In the genomic region with DNA sequence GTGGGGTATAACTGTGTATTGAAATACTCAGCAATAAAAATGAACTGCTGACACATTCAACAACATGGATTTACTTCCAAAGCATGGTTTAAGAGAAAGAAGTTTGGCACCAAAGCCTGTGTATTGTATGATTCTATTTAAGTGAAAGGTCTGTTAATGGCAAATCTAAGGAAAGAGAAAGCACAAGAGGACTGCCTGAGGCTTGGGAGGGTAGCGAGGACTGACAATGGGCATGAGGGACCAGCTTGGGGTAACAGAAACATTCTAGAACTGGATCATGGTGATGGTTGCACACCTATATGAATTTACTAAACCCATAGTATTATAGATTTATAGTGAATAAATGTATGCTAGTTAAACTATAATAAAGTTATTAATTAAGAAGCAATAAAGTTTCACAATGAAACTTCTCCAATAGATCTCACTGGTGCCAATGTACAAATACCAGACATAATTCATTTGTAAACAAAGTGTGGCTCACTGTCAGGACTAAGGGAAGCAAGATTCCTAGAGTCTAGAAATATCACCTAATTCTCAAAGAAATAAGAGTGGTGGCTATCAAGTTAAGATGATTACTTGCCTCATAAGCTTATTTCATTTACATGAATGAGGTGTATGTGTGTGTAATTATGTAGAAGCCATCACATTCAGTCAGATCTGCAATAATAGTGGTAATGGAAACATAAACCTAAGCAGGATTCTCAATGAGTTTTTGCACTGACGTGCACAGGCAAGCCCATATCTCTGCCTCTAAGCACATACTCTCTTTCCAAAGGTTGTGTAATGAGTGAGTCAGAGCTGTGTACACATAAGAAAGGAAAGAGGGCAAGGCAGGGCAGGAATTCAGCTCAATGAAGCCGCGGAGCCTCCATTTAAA, we compare ENCODE assay signal across 1 cellular context.
TF ChIP-seq lines count a peak whose summit lies in the region.

No MANE protein-coding gene starts in this region.

TF ChIP-seq in HepG2, 621 proteins besides CTCF, POLR2A, EP300 and RAD21 (continued from another document and continues in another):
- TF ChIP-seq, protein P1, sequence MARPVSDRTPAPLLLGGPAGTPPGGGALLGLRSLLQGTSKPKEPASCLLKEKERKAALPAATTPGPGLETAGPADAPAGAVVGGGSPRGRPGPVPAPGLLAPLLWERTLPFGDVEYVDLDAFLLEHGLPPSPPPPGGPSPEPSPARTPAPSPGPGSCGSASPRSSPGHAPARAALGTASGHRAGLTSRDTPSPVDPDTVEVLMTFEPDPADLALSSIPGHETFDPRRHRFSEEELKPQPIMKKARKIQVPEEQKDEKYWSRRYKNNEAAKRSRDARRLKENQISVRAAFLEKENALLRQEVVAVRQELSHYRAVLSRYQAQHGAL (CRISPR knock-in tag; IDR thresholded peaks at IDR 0.05; ENCODE audit: not compliant biosample characterization) = no peak
- no peak for TF ChIP-seq ZNF703 (CRISPR knock-in tag; IDR thresholded peaks at IDR 0.05; ENCODE audit: borderline replicate concordance)
- TF ChIP-seq, protein P2, sequence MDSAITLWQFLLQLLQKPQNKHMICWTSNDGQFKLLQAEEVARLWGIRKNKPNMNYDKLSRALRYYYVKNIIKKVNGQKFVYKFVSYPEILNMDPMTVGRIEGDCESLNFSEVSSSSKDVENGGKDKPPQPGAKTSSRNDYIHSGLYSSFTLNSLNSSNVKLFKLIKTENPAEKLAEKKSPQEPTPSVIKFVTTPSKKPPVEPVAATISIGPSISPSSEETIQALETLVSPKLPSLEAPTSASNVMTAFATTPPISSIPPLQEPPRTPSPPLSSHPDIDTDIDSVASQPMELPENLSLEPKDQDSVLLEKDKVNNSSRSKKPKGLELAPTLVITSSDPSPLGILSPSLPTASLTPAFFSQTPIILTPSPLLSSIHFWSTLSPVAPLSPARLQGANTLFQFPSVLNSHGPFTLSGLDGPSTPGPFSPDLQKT (CRISPR knock-in tag; IDR thresholded peaks at IDR 0.05; ENCODE audit: borderline replicate concordance) = no peak
- TF ChIP-seq ZMYM4 (CRISPR knock-in tag; IDR thresholded peaks at IDR 0.05) = peak; percentile 81
- TF ChIP-seq EEA1 (CRISPR knock-in tag; IDR thresholded peaks at IDR 0.05; ENCODE audit: borderline replicate concordance) = no peak
- TF ChIP-seq HOXD1 (CRISPR knock-in tag; IDR thresholded peaks at IDR 0.05) = no peak
- TF ChIP-seq, protein P3, sequence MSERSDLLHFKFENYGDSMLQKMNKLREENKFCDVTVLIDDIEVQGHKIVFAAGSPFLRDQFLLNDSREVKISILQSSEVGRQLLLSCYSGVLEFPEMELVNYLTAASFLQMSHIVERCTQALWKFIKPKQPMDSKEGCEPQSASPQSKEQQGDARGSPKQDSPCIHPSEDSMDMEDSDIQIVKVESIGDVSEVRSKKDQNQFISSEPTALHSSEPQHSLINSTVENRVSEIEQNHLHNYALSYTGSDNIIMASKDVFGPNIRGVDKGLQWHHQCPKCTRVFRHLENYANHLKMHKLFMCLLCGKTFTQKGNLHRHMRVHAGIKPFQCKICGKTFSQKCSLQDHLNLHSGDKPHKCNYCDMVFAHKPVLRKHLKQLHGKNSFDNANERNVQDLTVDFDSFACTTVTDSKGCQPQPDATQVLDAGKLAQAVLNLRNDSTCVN (CRISPR knock-in tag; IDR thresholded peaks at IDR 0.05; ENCODE audit: borderline replicate concordance) = no peak
- TF ChIP-seq, protein P4, sequence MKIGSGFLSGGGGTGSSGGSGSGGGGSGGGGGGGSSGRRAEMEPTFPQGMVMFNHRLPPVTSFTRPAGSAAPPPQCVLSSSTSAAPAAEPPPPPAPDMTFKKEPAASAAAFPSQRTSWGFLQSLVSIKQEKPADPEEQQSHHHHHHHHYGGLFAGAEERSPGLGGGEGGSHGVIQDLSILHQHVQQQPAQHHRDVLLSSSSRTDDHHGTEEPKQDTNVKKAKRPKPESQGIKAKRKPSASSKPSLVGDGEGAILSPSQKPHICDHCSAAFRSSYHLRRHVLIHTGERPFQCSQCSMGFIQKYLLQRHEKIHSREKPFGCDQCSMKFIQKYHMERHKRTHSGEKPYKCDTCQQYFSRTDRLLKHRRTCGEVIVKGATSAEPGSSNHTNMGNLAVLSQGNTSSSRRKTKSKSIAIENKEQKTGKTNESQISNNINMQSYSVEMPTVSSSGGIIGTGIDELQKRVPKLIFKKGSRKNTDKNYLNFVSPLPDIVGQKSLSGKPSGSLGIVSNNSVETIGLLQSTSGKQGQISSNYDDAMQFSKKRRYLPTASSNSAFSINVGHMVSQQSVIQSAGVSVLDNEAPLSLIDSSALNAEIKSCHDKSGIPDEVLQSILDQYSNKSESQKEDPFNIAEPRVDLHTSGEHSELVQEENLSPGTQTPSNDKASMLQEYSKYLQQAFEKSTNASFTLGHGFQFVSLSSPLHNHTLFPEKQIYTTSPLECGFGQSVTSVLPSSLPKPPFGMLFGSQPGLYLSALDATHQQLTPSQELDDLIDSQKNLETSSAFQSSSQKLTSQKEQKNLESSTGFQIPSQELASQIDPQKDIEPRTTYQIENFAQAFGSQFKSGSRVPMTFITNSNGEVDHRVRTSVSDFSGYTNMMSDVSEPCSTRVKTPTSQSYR (CRISPR knock-in tag; IDR thresholded peaks at IDR 0.05; ENCODE audit: borderline replicate concordance) = no peak
- no peak for TF ChIP-seq KAT2B (IDR thresholded peaks at IDR 0.05; ENCODE audit: borderline replicate concordance, low read depth, low read length)
- TF ChIP-seq HNRNPH1 (optimal IDR thresholded peaks at IDR 0.05; ENCODE audit: low read depth, low read length) = no peak
- TF ChIP-seq SMAD9 (CRISPR knock-in tag; IDR thresholded peaks at IDR 0.05) = no peak
- no peak for TF ChIP-seq SRSF1 (optimal IDR thresholded peaks at IDR 0.05; ENCODE audit: low read depth, low read length)
- no peak for TF ChIP-seq HNRNPK (IDR thresholded peaks at IDR 0.05; ENCODE audit: low read depth, low read length, poor library complexity, severe bottlenecking)
- TF ChIP-seq, protein P5, sequence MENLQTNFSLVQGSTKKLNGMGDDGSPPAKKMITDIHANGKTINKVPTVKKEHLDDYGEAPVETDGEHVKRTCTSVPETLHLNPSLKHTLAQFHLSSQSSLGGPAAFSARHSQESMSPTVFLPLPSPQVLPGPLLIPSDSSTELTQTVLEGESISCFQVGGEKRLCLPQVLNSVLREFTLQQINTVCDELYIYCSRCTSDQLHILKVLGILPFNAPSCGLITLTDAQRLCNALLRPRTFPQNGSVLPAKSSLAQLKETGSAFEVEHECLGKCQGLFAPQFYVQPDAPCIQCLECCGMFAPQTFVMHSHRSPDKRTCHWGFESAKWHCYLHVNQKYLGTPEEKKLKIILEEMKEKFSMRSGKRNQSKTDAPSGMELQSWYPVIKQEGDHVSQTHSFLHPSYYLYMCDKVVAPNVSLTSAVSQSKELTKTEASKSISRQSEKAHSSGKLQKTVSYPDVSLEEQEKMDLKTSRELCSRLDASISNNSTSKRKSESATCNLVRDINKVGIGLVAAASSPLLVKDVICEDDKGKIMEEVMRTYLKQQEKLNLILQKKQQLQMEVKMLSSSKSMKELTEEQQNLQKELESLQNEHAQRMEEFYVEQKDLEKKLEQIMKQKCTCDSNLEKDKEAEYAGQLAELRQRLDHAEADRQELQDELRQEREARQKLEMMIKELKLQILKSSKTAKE (CRISPR knock-in tag; IDR thresholded peaks at IDR 0.05; ENCODE audit: borderline replicate concordance) = 0 out of 2 replicates have a peak, but pooled peaks have one; percentile 21
- 0 out of 2 replicates have a peak, but pooled peaks have one; percentile 28 for TF ChIP-seq LCORL (IDR thresholded peaks at IDR 0.05)
- 0 out of 2 replicates have a peak, but pooled peaks have one; percentile 43 for TF ChIP-seq LCORL (CRISPR knock-in tag; IDR thresholded peaks at IDR 0.05)
- TF ChIP-seq, protein P6, sequence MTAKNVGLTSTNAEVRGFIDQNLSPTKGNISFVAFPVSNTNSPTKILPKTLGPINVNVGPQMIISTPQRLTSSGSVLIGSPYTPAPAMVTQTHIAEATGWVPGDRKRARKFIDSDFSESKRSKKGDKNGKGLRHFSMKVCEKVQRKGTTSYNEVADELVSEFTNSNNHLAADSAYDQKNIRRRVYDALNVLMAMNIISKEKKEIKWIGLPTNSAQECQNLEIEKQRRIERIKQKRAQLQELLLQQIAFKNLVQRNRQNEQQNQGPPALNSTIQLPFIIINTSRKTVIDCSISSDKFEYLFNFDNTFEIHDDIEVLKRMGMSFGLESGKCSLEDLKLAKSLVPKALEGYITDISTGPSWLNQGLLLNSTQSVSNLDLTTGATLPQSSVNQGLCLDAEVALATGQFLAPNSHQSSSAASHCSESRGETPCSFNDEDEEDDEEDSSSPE (CRISPR knock-in tag; IDR thresholded peaks at IDR 0.05) = no peak
- no peak for TF ChIP-seq ZNF101 (CRISPR knock-in tag; IDR thresholded peaks at IDR 0.05; ENCODE audit: borderline replicate concordance, low read depth)
- no peak for TF ChIP-seq ZNF567 (CRISPR knock-in tag; IDR thresholded peaks at IDR 0.05; ENCODE audit: borderline replicate concordance)
- TF ChIP-seq, protein P7, sequence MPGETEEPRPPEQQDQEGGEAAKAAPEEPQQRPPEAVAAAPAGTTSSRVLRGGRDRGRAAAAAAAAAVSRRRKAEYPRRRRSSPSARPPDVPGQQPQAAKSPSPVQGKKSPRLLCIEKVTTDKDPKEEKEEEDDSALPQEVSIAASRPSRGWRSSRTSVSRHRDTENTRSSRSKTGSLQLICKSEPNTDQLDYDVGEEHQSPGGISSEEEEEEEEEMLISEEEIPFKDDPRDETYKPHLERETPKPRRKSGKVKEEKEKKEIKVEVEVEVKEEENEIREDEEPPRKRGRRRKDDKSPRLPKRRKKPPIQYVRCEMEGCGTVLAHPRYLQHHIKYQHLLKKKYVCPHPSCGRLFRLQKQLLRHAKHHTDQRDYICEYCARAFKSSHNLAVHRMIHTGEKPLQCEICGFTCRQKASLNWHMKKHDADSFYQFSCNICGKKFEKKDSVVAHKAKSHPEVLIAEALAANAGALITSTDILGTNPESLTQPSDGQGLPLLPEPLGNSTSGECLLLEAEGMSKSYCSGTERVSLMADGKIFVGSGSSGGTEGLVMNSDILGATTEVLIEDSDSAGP (CRISPR knock-in tag; IDR thresholded peaks at IDR 0.05; ENCODE audit: borderline replicate concordance) = no peak
- TF ChIP-seq, protein P8, sequence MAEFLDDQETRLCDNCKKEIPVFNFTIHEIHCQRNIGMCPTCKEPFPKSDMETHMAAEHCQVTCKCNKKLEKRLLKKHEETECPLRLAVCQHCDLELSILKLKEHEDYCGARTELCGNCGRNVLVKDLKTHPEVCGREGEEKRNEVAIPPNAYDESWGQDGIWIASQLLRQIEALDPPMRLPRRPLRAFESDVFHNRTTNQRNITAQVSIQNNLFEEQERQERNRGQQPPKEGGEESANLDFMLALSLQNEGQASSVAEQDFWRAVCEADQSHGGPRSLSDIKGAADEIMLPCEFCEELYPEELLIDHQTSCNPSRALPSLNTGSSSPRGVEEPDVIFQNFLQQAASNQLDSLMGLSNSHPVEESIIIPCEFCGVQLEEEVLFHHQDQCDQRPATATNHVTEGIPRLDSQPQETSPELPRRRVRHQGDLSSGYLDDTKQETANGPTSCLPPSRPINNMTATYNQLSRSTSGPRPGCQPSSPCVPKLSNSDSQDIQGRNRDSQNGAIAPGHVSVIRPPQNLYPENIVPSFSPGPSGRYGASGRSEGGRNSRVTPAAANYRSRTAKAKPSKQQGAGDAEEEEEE (CRISPR knock-in tag; IDR thresholded peaks at IDR 0.05; ENCODE audit: borderline replicate concordance) = no peak
- TF ChIP-seq, protein P9, sequence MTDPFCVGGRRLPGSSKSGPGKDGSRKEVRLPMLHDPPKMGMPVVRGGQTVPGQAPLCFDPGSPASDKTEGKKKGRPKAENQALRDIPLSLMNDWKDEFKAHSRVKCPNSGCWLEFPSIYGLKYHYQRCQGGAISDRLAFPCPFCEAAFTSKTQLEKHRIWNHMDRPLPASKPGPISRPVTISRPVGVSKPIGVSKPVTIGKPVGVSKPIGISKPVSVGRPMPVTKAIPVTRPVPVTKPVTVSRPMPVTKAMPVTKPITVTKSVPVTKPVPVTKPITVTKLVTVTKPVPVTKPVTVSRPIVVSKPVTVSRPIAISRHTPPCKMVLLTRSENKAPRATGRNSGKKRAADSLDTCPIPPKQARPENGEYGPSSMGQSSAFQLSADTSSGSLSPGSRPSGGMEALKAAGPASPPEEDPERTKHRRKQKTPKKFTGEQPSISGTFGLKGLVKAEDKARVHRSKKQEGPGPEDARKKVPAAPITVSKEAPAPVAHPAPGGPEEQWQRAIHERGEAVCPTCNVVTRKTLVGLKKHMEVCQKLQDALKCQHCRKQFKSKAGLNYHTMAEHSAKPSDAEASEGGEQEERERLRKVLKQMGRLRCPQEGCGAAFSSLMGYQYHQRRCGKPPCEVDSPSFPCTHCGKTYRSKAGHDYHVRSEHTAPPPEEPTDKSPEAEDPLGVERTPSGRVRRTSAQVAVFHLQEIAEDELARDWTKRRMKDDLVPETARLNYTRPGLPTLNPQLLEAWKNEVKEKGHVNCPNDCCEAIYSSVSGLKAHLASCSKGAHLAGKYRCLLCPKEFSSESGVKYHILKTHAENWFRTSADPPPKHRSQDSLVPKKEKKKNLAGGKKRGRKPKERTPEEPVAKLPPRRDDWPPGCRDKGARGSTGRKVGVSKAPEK (CRISPR knock-in tag; IDR thresholded peaks at IDR 0.05; ENCODE audit: borderline replicate concordance) = no peak
- TF ChIP-seq IRF2 (CRISPR knock-in tag; IDR thresholded peaks at IDR 0.05) = peak; percentile 89
- TF ChIP-seq, protein P10, sequence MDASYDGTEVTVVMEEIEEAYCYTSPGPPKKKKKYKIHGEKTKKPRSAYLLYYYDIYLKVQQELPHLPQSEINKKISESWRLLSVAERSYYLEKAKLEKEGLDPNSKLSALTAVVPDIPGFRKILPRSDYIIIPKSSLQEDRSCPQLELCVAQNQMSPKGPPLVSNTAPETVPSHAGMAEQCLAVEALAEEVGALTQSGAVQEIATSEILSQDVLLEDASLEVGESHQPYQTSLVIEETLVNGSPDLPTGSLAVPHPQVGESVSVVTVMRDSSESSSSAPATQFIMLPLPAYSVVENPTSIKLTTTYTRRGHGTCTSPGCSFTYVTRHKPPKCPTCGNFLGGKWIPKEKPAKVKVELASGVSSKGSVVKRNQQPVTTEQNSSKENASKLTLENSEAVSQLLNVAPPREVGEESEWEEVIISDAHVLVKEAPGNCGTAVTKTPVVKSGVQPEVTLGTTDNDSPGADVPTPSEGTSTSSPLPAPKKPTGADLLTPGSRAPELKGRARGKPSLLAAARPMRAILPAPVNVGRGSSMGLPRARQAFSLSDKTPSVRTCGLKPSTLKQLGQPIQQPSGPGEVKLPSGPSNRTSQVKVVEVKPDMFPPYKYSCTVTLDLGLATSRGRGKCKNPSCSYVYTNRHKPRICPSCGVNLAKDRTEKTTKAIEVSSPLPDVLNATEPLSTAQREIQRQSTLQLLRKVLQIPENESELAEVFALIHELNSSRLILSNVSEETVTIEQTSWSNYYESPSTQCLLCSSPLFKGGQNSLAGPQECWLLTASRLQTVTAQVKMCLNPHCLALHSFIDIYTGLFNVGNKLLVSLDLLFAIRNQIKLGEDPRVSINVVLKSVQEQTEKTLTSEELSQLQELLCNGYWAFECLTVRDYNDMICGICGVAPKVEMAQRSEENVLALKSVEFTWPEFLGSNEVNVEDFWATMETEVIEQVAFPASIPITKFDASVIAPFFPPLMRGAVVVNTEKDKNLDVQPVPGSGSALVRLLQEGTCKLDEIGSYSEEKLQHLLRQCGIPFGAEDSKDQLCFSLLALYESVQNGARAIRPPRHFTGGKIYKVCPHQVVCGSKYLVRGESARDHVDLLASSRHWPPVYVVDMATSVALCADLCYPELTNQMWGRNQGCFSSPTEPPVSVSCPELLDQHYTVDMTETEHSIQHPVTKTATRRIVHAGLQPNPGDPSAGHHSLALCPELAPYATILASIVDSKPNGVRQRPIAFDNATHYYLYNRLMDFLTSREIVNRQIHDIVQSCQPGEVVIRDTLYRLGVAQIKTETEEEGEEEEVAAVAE (CRISPR knock-in tag; IDR thresholded peaks at IDR 0.05; ENCODE audit: borderline replicate concordance) = no peak
- TF ChIP-seq MTF1 (CRISPR knock-in tag; IDR thresholded peaks at IDR 0.05) = no peak
- no peak for TF ChIP-seq SNAI1 (CRISPR knock-in tag; IDR thresholded peaks at IDR 0.05; ENCODE audit: borderline replicate concordance)
